19 cellular contexts compared by ENCODE assay signal in genomic region chr1:56168176-56168575, GRCh38.
DNase-seq lines count a peak whose midpoint lies in the region; ATAC-seq and TF ChIP-seq lines count a peak whose summit lies in the region.
"Had no signal": no experiment of that assay in that cellular context is flagged by ENCODE, and none has a peak within 500 bp of the region (broad histone marks: within the 10 kb centered on the region; RNA-seq: fewer than 3 reads in every experiment).

No MANE protein-coding gene starts in this region.

- H2BK5ac ChIP-seq in mesenchymal stem cell (ENCODE audit: low read depth, low read length, poor library complexity, severe bottlenecking), result no peak overlapping the region
- no peak overlapping the region for H2BK5ac ChIP-seq in trophoblast cell (ENCODE audit: low read depth, low read length, poor library complexity)

- H3K4me3 ChIP-seq in SK-N-SH (ENCODE audit: low read depth in 2 of 2, low read length in 1 of 2) (no peak overlapping the region), cardiac muscle cell (no peak overlapping the region), right cardiac atrium (ENCODE audit: low read length) (no peak overlapping the region), mesenchymal stem cell (ENCODE audit: insufficient read depth in 1 of 2, low read depth in 1 of 2, low read length in 2 of 2) (no peak overlapping the region), trophoblast cell (ENCODE audit: low read depth, low read length) (no peak overlapping the region)
- H3K4me3 ChIP-seq: A549; BLaER1 treated with 17β-estradiol and CSF1 and Interleukin-3, amounts not matched to agents 10 nM and 100 nM had no signal

- 81% methylated on average over 2 of the region's 2 CpGs for WGBS in SK-N-SH (ENCODE audit: low lambda C conversion rate)
- 74% methylated on average over 2 of the region's 2 CpGs for WGBS in right cardiac atrium
- 40% methylated on average over 1 of the region's 2 CpGs for WGBS in mesenchymal stem cell
- WGBS in trophoblast cell (ENCODE audit: extremely low coverage, insufficient coverage, insufficient read length), result no CpG with 5 or more reads among the region's 2 CpGs

- H3K4me1 ChIP-seq in SK-N-SH (ENCODE audit: control insufficient read depth in 1 of 2, insufficient read depth in 2 of 2, low read depth in 1 of 2, low read length in 1 of 2) (peaks cover 0 to 16% of the 10 kb centered on the region in 2 experiments; a peak in 3 of 4 replicates), cardiac muscle cell (ENCODE audit: low read depth) (peaks cover 42% of the 10 kb centered on the region), right cardiac atrium (ENCODE audit: control insufficient read depth, insufficient read depth, low read length) (peaks cover 5% of the 10 kb centered on the region), mesenchymal stem cell (ENCODE audit: control insufficient read depth, insufficient read depth, low read depth, low read length) (peaks cover 2% of the 10 kb centered on the region), trophoblast cell (ENCODE audit: control insufficient read depth in 1 of 2, insufficient read depth in 2 of 2, low read length in 2 of 2) (peaks cover 0 to 5% of the 10 kb centered on the region in 2 experiments)
- H3K4me1 ChIP-seq: BLaER1 treated with 17β-estradiol and CSF1 and Interleukin-3, amounts not matched to agents 10 nM and 100 nM; Caco-2 had no signal

- H2BK15ac ChIP-seq in mesenchymal stem cell (ENCODE audit: low read depth, poor library complexity, severe bottlenecking), result no peak overlapping the region

- no peak overlapping the region for H4K12ac ChIP-seq in trophoblast cell (ENCODE audit: low read depth, low read length)

- TF ChIP-seq EP300 in SK-N-SH (IDR thresholded peaks at IDR 0.05; ENCODE audit: borderline replicate concordance in 1 of 2, low read depth in 1 of 2, low read length in 1 of 2), result no peak

- H4K8ac ChIP-seq in mesenchymal stem cell (ENCODE audit: low read length) (no peak overlapping the region), trophoblast cell (ENCODE audit: low read depth, low read length) (no peak overlapping the region)

- H3K9me2 ChIP-seq in SK-N-SH, result no peaks in the 10 kb centered on the region

- H3K79me1 ChIP-seq in mesenchymal stem cell (replicated peaks; ENCODE audit: low read length, poor library complexity, severe bottlenecking), result no peaks in the 10 kb centered on the region
- peaks cover 6% of the 10 kb centered on the region for H3K79me1 ChIP-seq in trophoblast cell (ENCODE audit: low read length)

- H3K4me2 ChIP-seq in SK-N-SH (no peak overlapping the region), mesenchymal stem cell (ENCODE audit: low read length, poor library complexity, severe bottlenecking) (no peak overlapping the region), trophoblast cell (ENCODE audit: low read length) (no peak overlapping the region)
- H3K4me2 ChIP-seq: A549; BLaER1 treated with 17β-estradiol and CSF1 and Interleukin-3, amounts not matched to agents 10 nM and 100 nM had no signal

- intact Hi-C loops in right cardiac atrium (cut with DNase I), result no loop called here

- no peak overlapping the region for H2AK5ac ChIP-seq in mesenchymal stem cell (ENCODE audit: low read length, severe bottlenecking)
- H2AK5ac ChIP-seq in trophoblast cell (ENCODE audit: low read length), result no peak overlapping the region

- H3K36me3 ChIP-seq in SK-N-SH (replicated peaks in 1 of 2; ENCODE audit: control insufficient read depth in 1 of 2, insufficient read depth in 2 of 2, low read length in 1 of 2) (no peaks in the 10 kb centered on the region), cardiac muscle cell (no peaks in the 10 kb centered on the region), mesenchymal stem cell (ENCODE audit: control insufficient read depth in 1 of 2, insufficient read depth in 2 of 2, low read depth in 1 of 2, low read length in 2 of 2) (no peaks in the 10 kb centered on the region), trophoblast cell (ENCODE audit: control insufficient read depth in 1 of 2, insufficient read depth in 2 of 2, low read length in 2 of 2) (no peaks in the 10 kb centered on the region)
- H3K36me3 ChIP-seq: BLaER1 treated with 17β-estradiol and CSF1 and Interleukin-3, amounts not matched to agents 10 nM and 100 nM had no signal

- ATAC-seq in SK-N-SH treated with all-trans-retinoic acid at 6 μM for 48 hours, result no peak
- no peak for ATAC-seq in right cardiac atrium
- ATAC-seq in HG03108 (IDR thresholded peaks at IDR 0.05; ENCODE audit: unreplicated experiment), result no peak
- ATAC-seq: A549; CD8-positive, alpha-beta T cell had no signal

- no peak for TF ChIP-seq RAD21 in SK-N-SH (IDR thresholded peaks at IDR 0.05; ENCODE audit: low read length)

- H2BK12ac ChIP-seq in mesenchymal stem cell (ENCODE audit: low read length in 2 of 2) (no peak overlapping the region), trophoblast cell (ENCODE audit: low read length) (no peak overlapping the region)

- H4K20me1 ChIP-seq in SK-N-SH (ENCODE audit: insufficient read depth), result no peaks in the 10 kb centered on the region
- H4K20me1 ChIP-seq: BLaER1 treated with 17β-estradiol and CSF1 and Interleukin-3, amounts not matched to agents 10 nM and 100 nM had no signal

- peaks cover 4% of the 10 kb centered on the region for H3F3A ChIP-seq in SK-N-SH (replicated peaks; ENCODE audit: insufficient read depth)

- H3K4ac ChIP-seq in mesenchymal stem cell (ENCODE audit: low read depth in 1 of 2, low read length in 2 of 2) (no peak overlapping the region), trophoblast cell (ENCODE audit: low read depth, low read length) (no peak overlapping the region)

- H3K9ac ChIP-seq in SK-N-SH, result no peak overlapping the region
- no peak overlapping the region for H3K9ac ChIP-seq in mesenchymal stem cell (ENCODE audit: low read length)
- H3K9ac ChIP-seq in trophoblast cell (ENCODE audit: low read length), result no peak overlapping the region
- H3K9ac ChIP-seq: BLaER1 treated with 17β-estradiol and CSF1 and Interleukin-3, amounts not matched to agents 10 nM and 100 nM had no signal

- TF ChIP-seq CTCF in SK-N-SH (IDR thresholded peaks at IDR 0.05), result no peak
- no peak for TF ChIP-seq CTCF in cardiac muscle cell (IDR thresholded peaks at IDR 0.05; ENCODE audit: low read depth, low read length)

- no peak overlapping the region for H3K23ac ChIP-seq in mesenchymal stem cell (ENCODE audit: low read length in 2 of 2)
- no peak overlapping the region for H3K23ac ChIP-seq in trophoblast cell (ENCODE audit: low read length)

- H2AFZ ChIP-seq in SK-N-SH (ENCODE audit: low read depth) (no peak overlapping the region), mesenchymal stem cell (ENCODE audit: low read depth, low read length) (no peak overlapping the region), trophoblast cell (ENCODE audit: insufficient read depth, low read length, poor library complexity) (no peak overlapping the region)

- H3K27ac ChIP-seq in SK-N-SH (ENCODE audit: low read depth in 2 of 2, low read length in 1 of 2), result no peak overlapping the region; a peak in 1 of 4 replicates
- H3K27ac ChIP-seq in cardiac muscle cell, result peak overlapping the region; percentile 11
- no peak overlapping the region for H3K27ac ChIP-seq in right cardiac atrium (ENCODE audit: low read length)
- no peak overlapping the region for H3K27ac ChIP-seq in mesenchymal stem cell (ENCODE audit: low read length, poor library complexity, severe bottlenecking)
- peak overlapping the region; percentile 52 for H3K27ac ChIP-seq in trophoblast cell (ENCODE audit: low read depth, low read length)
- H3K27ac ChIP-seq: 22Rv1; A549; BLaER1 treated with 17β-estradiol and CSF1 and Interleukin-3, amounts not matched to agents 10 nM and 100 nM; C4-2B had no signal

- no peak overlapping the region for H3K18ac ChIP-seq in mesenchymal stem cell (ENCODE audit: low read depth in 1 of 2, low read length in 2 of 2)
- H3K18ac ChIP-seq in trophoblast cell (ENCODE audit: low read length), result no peak overlapping the region

- H3K9me3 ChIP-seq in SK-N-SH, result no peaks in the 10 kb centered on the region
- no peaks in the 10 kb centered on the region for H3K9me3 ChIP-seq in cardiac muscle cell (ENCODE audit: low read depth)
- H3K9me3 ChIP-seq in right cardiac atrium (ENCODE audit: control insufficient read depth, low read length), result no peaks in the 10 kb centered on the region
- H3K9me3 ChIP-seq in mesenchymal stem cell (ENCODE audit: control insufficient read depth, low read length), result no peaks in the 10 kb centered on the region
- H3K9me3 ChIP-seq in trophoblast cell (ENCODE audit: insufficient read depth, low read depth, low read length), result no peaks in the 10 kb centered on the region
- H3K9me3 ChIP-seq: Caco-2 had no signal

- H2BK120ac ChIP-seq in mesenchymal stem cell (ENCODE audit: low read depth, low read length) (no peak overlapping the region), trophoblast cell (ENCODE audit: insufficient read depth, low read length, poor library complexity) (no peak overlapping the region)

- H3K27me3 ChIP-seq in SK-N-SH (ENCODE audit: insufficient read depth) (no peaks in the 10 kb centered on the region), cardiac muscle cell (no peaks in the 10 kb centered on the region), right cardiac atrium (ENCODE audit: control insufficient read depth, insufficient read depth) (no peaks in the 10 kb centered on the region), mesenchymal stem cell (ENCODE audit: control insufficient read depth in 1 of 2, insufficient read depth in 1 of 2, low read length in 2 of 2) (no peaks in the 10 kb centered on the region), trophoblast cell (ENCODE audit: insufficient read depth, low read length) (no peaks in the 10 kb centered on the region)
- H3K27me3 ChIP-seq: BLaER1 treated with 17β-estradiol and CSF1 and Interleukin-3, amounts not matched to agents 10 nM and 100 nM had no signal

- H4K91ac ChIP-seq in mesenchymal stem cell (ENCODE audit: low read length) (no peak overlapping the region), trophoblast cell (ENCODE audit: low read depth, low read length) (no peak overlapping the region)

- H3K79me2 ChIP-seq in SK-N-SH (ENCODE audit: insufficient read depth) (no peaks in the 10 kb centered on the region), trophoblast cell (ENCODE audit: control insufficient read depth, insufficient read depth, low read length, poor library complexity) (no peaks in the 10 kb centered on the region)

- POLR2A ChIA-PET in SK-N-SH (lab: Yijun Ruan, JAX), result no interaction called here

- CTCF ChIA-PET in SK-N-SH (lab: Yijun Ruan, JAX), result interaction anchor here (0.6 to 1.4 kb wide), 2 partner anchors 9 to 453 kb away, joined by 3 read pairs; no protein-coding TSS in a partner anchor

- no peak for DNase-seq in SK-N-SH
- DNase-seq in cardiac muscle cell (ENCODE audit: low read depth in 1 of 2, low spot score in 1 of 2), result peak in 1 of 2 donors; percentile 32
- no peak for DNase-seq in right cardiac atrium
- peak; percentile 56 for DNase-seq in mesenchymal stem cell
- DNase-seq in trophoblast cell, result no peak
- no peak for DNase-seq in NCI-H526 treated with DMSO at 0.1 percent for 48 hours (lab: John Stamatoyannopoulos, UW)
- DNase-seq: AML-193; Caco-2; Calu3; CD4-positive, alpha-beta T cell; CD8-positive, alpha-beta T cell; DMS79 treated with DMSO at 0.1 percent for 48 hours; GF-D8 had no signal

- H3K14ac ChIP-seq in mesenchymal stem cell (ENCODE audit: low read length in 2 of 2), result no peak overlapping the region
- no peak overlapping the region for H3K14ac ChIP-seq in trophoblast cell (ENCODE audit: low read length)

Comparison
In these comparisons a context has a peak if more than half of its experiments do, and no peak if none do; other contexts are left out.
1. H3K27ac ChIP-seq: peak in cardiac muscle cell (single experiment) and trophoblast cell (single experiment); none in SK-N-SH (0 of 2), right cardiac atrium (single experiment) and mesenchymal stem cell (single experiment).